1 cellular context compared by ENCODE assay signal in the genomic region with DNA sequence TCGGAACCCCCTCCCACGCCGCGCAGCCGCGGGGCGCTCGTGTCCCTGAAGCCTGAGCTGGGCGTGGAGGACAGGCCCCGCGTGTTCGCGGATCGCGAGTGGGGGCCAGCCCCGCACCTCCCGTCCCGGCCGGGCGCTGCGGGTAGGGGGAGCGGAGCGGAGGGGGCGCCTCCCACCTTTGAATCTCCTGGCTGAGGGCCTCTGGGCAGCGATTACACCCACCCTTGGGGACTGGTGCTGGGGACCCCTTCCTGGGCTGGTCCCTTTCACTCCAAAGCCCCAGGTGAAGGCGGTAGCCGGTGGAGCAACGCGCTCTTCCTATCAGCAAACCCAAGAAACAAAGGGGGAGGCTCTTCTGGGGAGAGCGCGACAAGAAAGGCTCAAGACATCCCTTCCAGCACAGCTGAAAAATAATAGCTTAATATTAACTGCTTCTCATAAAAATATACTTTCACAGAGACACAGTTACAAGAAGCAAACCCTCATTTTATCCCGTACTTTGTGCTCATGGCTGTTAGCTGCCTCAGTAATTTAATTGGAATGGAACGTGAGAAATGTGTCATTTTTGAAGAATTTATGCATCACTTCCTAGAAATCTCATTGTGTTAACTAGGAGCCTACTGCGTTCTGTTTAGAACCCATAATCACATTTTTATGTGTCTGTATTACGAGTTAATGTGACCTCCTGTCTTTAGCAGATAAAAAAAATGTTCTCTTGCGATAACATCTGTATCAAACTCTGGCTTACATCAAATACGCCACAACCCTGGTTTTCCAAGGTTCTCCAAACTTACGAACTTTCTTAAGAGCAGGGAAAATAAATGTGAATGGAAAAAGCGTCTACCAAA.
A peak's percentile ranks its signal among the peaks of the same experiment; 100 is the strongest.
TF ChIP-seq lines count a peak whose summit lies in the region.

No MANE protein-coding gene starts in this region.

TF ChIP-seq in H1, 55 proteins besides CTCF, POLR2A, EP300 and RAD21:
- TF ChIP-seq TAF7 (optimal IDR thresholded peaks at IDR 0.05; ENCODE audit: borderline replicate concordance, low read depth, low read length) (no peak), HDAC2 (IDR thresholded peaks at IDR 0.05; ENCODE audit: borderline replicate concordance in 1 of 2, low read depth in 2 of 2, low read length in 2 of 2) (peak; percentile 99), SUZ12 (IDR thresholded peaks at IDR 0.05; ENCODE audit: low read length) (peak; percentile 59), BACH1 (IDR thresholded peaks at IDR 0.05; ENCODE audit: low read length) (peak; percentile 95)
